Comparison of ENCODE assay signal across 13 cellular contexts in genomic region chr1:12201343-12202189, GRCh38. TPM values are rescaled to one million over a fixed set of nuclear protein-coding genes. Genes with fewer than 3 reads are reported as not detected.
A peak's percentile ranks its signal among the peaks of the same experiment; 100 is the strongest.
DNase-seq lines count a peak whose midpoint lies in the region; ATAC-seq and TF ChIP-seq lines count a peak whose summit lies in the region.
"Had no signal": no experiment of that assay in that cellular context is flagged by ENCODE, and none has a peak within 500 bp of the region (broad histone marks: within the 10 kb centered on the region; RNA-seq: fewer than 3 reads in every experiment).

No MANE protein-coding gene starts in this region.

- WGBS in spleen, 5 donors = 61 to 78% (median 71%) methylated on average over 13 to 18 of the region's 18 CpGs

- H3K4me3 ChIP-seq in spleen = peak overlapping the region in 1 of 8 donors; percentile 16
- H3K4me3 ChIP-seq: upper lobe of left lung had no signal

- H3K4me3 Mint-ChIP-seq in activated CD4-positive, alpha-beta T cell treated with anti-CD3 and anti-CD28 coated beads, Interleukin-2, amount 10 ng/mL, durations not matched to agents 24 days and 14 days = no peak overlapping the region
- H3K4me3 Mint-ChIP-seq in activated T-helper 1 cell treated with anti-CD3 and anti-CD28 coated beads, Interleukin-12 subunit alpha, Interleukin-12 subunit beta, Interleukin-2, Interleukin-4 antibody, amounts not matched to agents 30 ng/mL and 10 ng/mL and 1 ng/mL, durations not matched to agents 14 hours and 24 hours and 36 hours = peak overlapping the region; percentile 58

- H3K4me1 Mint-ChIP-seq in activated CD4-positive, alpha-beta T cell treated with anti-CD3 and anti-CD28 coated beads, Interleukin-2, amount 10 ng/mL, durations not matched to agents 24 days and 14 days = peaks cover 44% of the 10 kb centered on the region
- H3K4me1 Mint-ChIP-seq in activated T-helper 1 cell treated with anti-CD3 and anti-CD28 coated beads, Interleukin-12 subunit alpha, Interleukin-12 subunit beta, Interleukin-2, Interleukin-4 antibody, amounts not matched to agents 30 ng/mL and 10 ng/mL and 1 ng/mL, durations not matched to agents 14 hours and 24 hours and 36 hours (ENCODE audit: low read depth) = peaks cover 57% of the 10 kb centered on the region

- peaks cover 0 to 100% (median 62%) of the 10 kb centered on the region in 6 donors for H3K36me3 ChIP-seq in spleen

- intact Hi-C loops in activated CD4-positive, alpha-beta T cell treated with anti-CD3 and anti-CD28 coated beads, Interleukin-2, amount 10 ng/mL, durations not matched to agents 24 days and 14 days (cut with micrococcal nuclease) = no loop called here
- intact Hi-C loops in activated T-helper 1 cell treated with anti-CD3 and anti-CD28 coated beads, Interleukin-12 subunit alpha, Interleukin-12 subunit beta, Interleukin-2, Interleukin-4 antibody, amounts not matched to agents 30 ng/mL and 10 ng/mL and 1 ng/mL, durations not matched to agents 14 hours and 24 hours and 36 hours (cut with micrococcal nuclease) = no loop called here
- intact Hi-C loops in spleen (cut with DNase I; ENCODE audit: low total_unique reads) = no loop called here

- H3K36me3 Mint-ChIP-seq in activated CD4-positive, alpha-beta T cell treated with anti-CD3 and anti-CD28 coated beads, Interleukin-2, amount 10 ng/mL, durations not matched to agents 24 days and 14 days (ENCODE audit: low read depth) = peaks cover 59% of the 10 kb centered on the region
- peaks cover 35% of the 10 kb centered on the region for H3K36me3 Mint-ChIP-seq in activated T-helper 1 cell treated with anti-CD3 and anti-CD28 coated beads, Interleukin-12 subunit alpha, Interleukin-12 subunit beta, Interleukin-2, Interleukin-4 antibody, amounts not matched to agents 30 ng/mL and 10 ng/mL and 1 ng/mL, durations not matched to agents 14 hours and 24 hours and 36 hours (ENCODE audit: low read depth)

- no peak for ATAC-seq in GM18870 (IDR thresholded peaks at IDR 0.05; ENCODE audit: unreplicated experiment)
- ATAC-seq: foreskin keratinocyte, right cardiac atrium had no signal

- peak overlapping the region in 7 of 8 donors; percentile 40 to 86 (median 70) for H3K27ac ChIP-seq in spleen
- H3K27ac ChIP-seq: foreskin keratinocyte, upper lobe of left lung had no signal

- peak; percentile 32 for TF ChIP-seq POLR2A in GM19193 (IDR thresholded peaks at IDR 0.05; ENCODE audit: extremely low read depth, insufficient read depth, insufficient read length)
- TF ChIP-seq POLR2A in spleen (IDR thresholded peaks at IDR 0.05) = no peak

- no peaks in the 10 kb centered on the region for H3K9me3 Mint-ChIP-seq in activated CD4-positive, alpha-beta T cell treated with anti-CD3 and anti-CD28 coated beads, Interleukin-2, amount 10 ng/mL, durations not matched to agents 24 days and 14 days
- H3K9me3 Mint-ChIP-seq in activated T-helper 1 cell treated with anti-CD3 and anti-CD28 coated beads, Interleukin-12 subunit alpha, Interleukin-12 subunit beta, Interleukin-2, Interleukin-4 antibody, amounts not matched to agents 30 ng/mL and 10 ng/mL and 1 ng/mL, durations not matched to agents 14 hours and 24 hours and 36 hours = no peaks in the 10 kb centered on the region

- H3K27ac Mint-ChIP-seq in activated CD4-positive, alpha-beta T cell treated with anti-CD3 and anti-CD28 coated beads, Interleukin-2, amount 10 ng/mL, durations not matched to agents 24 days and 14 days = peak overlapping the region; percentile 21
- H3K27ac Mint-ChIP-seq in activated T-helper 1 cell treated with anti-CD3 and anti-CD28 coated beads, Interleukin-12 subunit alpha, Interleukin-12 subunit beta, Interleukin-2, Interleukin-4 antibody, amounts not matched to agents 30 ng/mL and 10 ng/mL and 1 ng/mL, durations not matched to agents 14 hours and 24 hours and 36 hours = peak overlapping the region; percentile 90

- H3K27me3 Mint-ChIP-seq in activated CD4-positive, alpha-beta T cell treated with anti-CD3 and anti-CD28 coated beads, Interleukin-2, amount 10 ng/mL, durations not matched to agents 24 days and 14 days = no peaks in the 10 kb centered on the region
- H3K27me3 Mint-ChIP-seq in activated T-helper 1 cell treated with anti-CD3 and anti-CD28 coated beads, Interleukin-12 subunit alpha, Interleukin-12 subunit beta, Interleukin-2, Interleukin-4 antibody, amounts not matched to agents 30 ng/mL and 10 ng/mL and 1 ng/mL, durations not matched to agents 14 hours and 24 hours and 36 hours (ENCODE audit: insufficient read depth) = no peaks in the 10 kb centered on the region

- H3K4me1 ChIP-seq in spleen = peaks cover 0 to 97% (median 69%) of the 10 kb centered on the region in 6 donors
- H3K4me1 ChIP-seq: foreskin keratinocyte had no signal

- no peak for TF ChIP-seq CTCF in spleen (IDR thresholded peaks at IDR 0.05 in 8 of 11, conservative IDR thresholded peaks at IDR 0.05 in 3 of 11)

- no peaks in the 10 kb centered on the region for H3K9me3 ChIP-seq in spleen
- H3K9me3 ChIP-seq: upper lobe of left lung had no signal

- H3K27me3 ChIP-seq in spleen (replicated peaks in 1 of 7) = no peaks in the 10 kb centered on the region
- H3K27me3 ChIP-seq: upper lobe of left lung had no signal

- no peak for DNase-seq in activated CD4-positive, alpha-beta T cell treated with anti-CD3 and anti-CD28 coated beads, Interleukin-2, amount 10 ng/mL, durations not matched to agents 24 days and 14 days
- no peak for DNase-seq in activated CD4-positive, alpha-beta T cell treated with anti-CD3 and anti-CD28 coated beads, Interleukin-2, amount 50 U/mL, for 4 hours
- no peak for DNase-seq in activated T-helper 1 cell treated with anti-CD3 and anti-CD28 coated beads, Interleukin-12 subunit alpha, Interleukin-12 subunit beta, Interleukin-2, Interleukin-4 antibody, amounts not matched to agents 30 ng/mL and 10 ng/mL and 1 ng/mL, durations not matched to agents 14 hours and 24 hours and 36 hours (ENCODE audit: low spot score)
- DNase-seq in spleen (peak; percentile 79), NCI-H1694 (lab: John Stamatoyannopoulos, UW) (no peak), GF-D8 (lab: John Stamatoyannopoulos, UW) (no peak)
- DNase-seq: ACHN, foreskin keratinocyte, NCI-H2029 treated with DMSO at 0.1 percent for 48 hours, upper lobe of left lung had no signal

RNA-seq across cellular contexts. Expression of gene VPS13D, which starts 28.3 kb away (rescaled TPM):
- 26.9 and 30.8 TPM in 2 replicates for total RNA-seq in activated CD4-positive, alpha-beta T cell treated with anti-CD3 and anti-CD28 coated beads, Interleukin-2, amount 10 ng/mL, durations not matched to agents 24 days and 14 days
- 33.6 and 35.7 TPM in 2 replicates for total RNA-seq in activated T-helper 1 cell treated with anti-CD3 and anti-CD28 coated beads, Interleukin-12 subunit alpha, Interleukin-12 subunit beta, Interleukin-2, Interleukin-4 antibody, amounts not matched to agents 30 ng/mL and 10 ng/mL and 1 ng/mL, durations not matched to agents 14 hours and 24 hours and 36 hours
- 100 to 1,000 TPM in 1 of 7 donors, 10 to 100 TPM in 6; 70.3 to 108 (median 93.7) TPM for total RNA-seq in spleen
- 10 to 100 TPM; 10.1 to 15.3 (median 10.5) TPM for polyA plus RNA-seq in spleen

RNA-seq across cellular contexts. Expression of gene TNFRSF1B, which starts 34.8 kb away (rescaled TPM):
- 145 TPM in 2 replicates for total RNA-seq in activated CD4-positive, alpha-beta T cell treated with anti-CD3 and anti-CD28 coated beads, Interleukin-2, amount 10 ng/mL, durations not matched to agents 24 days and 14 days
- total RNA-seq in activated T-helper 1 cell treated with anti-CD3 and anti-CD28 coated beads, Interleukin-12 subunit alpha, Interleukin-12 subunit beta, Interleukin-2, Interleukin-4 antibody, amounts not matched to agents 30 ng/mL and 10 ng/mL and 1 ng/mL, durations not matched to agents 14 hours and 24 hours and 36 hours = 211 and 213 TPM in 2 replicates
- total RNA-seq in spleen = 100 to 1,000 TPM; 142 to 233 (median 183) TPM
- 10 to 100 TPM; 28.5 to 63.2 (median 36.8) TPM for polyA plus RNA-seq in spleen
